Comparison of ENCODE assay signal across 26 cellular contexts in genomic region chr9:125579030-125579932, GRCh38.
"Had no signal": no experiment of that assay in that cellular context is flagged by ENCODE, and none has a peak within 500 bp of the region (broad histone marks: within the 10 kb centered on the region; RNA-seq: fewer than 3 reads in every experiment).

No MANE protein-coding gene starts in this region.

- H3K4me3 ChIP-seq: K562, SK-N-MC had no signal

- ATAC-seq: activated T-helper 17 cell treated with anti-CD3 and anti-CD28 coated beads, Interleukin-2, amount 50 U/mL, for 72 hours; K562; PC-3; T-cell had no signal

- H3K4me3 Mint-ChIP-seq: activated B cell treated with CpG ODN at 0.5 μM for 24 hours; activated CD4-positive, alpha-beta memory T cell treated with anti-CD3 and anti-CD28 coated beads for 36 hours; activated CD4-positive, alpha-beta T cell treated with anti-CD3 and anti-CD28 coated beads, Interleukin-2, amount 10 ng/mL, durations not matched to agents 7 days and 5 days; activated naive CD4-positive, alpha-beta T cell treated with anti-CD3 and anti-CD28 coated beads for 36 hours; activated naive CD8-positive, alpha-beta T cell; activated T-helper 17 cell treated with anti-CD3 and anti-CD28 coated beads, Interleukin-2, amount 50 U/mL, for 72 hours; T-cell had no signal

- H3K4me1 Mint-ChIP-seq: activated B cell treated with CpG ODN at 0.5 μM for 24 hours; activated CD4-positive, alpha-beta T cell treated with anti-CD3 and anti-CD28 coated beads, Interleukin-2, amount 10 ng/mL, durations not matched to agents 7 days and 5 days; activated T-helper 17 cell treated with anti-CD3 and anti-CD28 coated beads, Interleukin-2, amount 50 U/mL, for 72 hours; T-cell had no signal

- H3K27ac Mint-ChIP-seq: activated B cell treated with CpG ODN at 0.5 μM for 24 hours; activated CD4-positive, alpha-beta memory T cell treated with anti-CD3 and anti-CD28 coated beads for 36 hours; activated CD4-positive, alpha-beta T cell treated with anti-CD3 and anti-CD28 coated beads, Interleukin-2, amount 10 ng/mL, durations not matched to agents 7 days and 5 days; activated naive CD4-positive, alpha-beta T cell treated with anti-CD3 and anti-CD28 coated beads for 36 hours; activated naive CD8-positive, alpha-beta T cell; activated T-helper 17 cell treated with anti-CD3 and anti-CD28 coated beads, Interleukin-2, amount 50 U/mL, for 72 hours; T-cell had no signal

- H3K36me3 ChIP-seq: brain microvascular endothelial cell had no signal

- FAIRE-seq: TTC549 had no signal

- H3K27me3 ChIP-seq: brain microvascular endothelial cell had no signal

- DNase-seq: activated B cell treated with CpG ODN at 0.5 μM for 24 hours; activated CD4-positive, alpha-beta memory T cell treated with anti-CD3 and anti-CD28 coated beads for 36 hours; activated CD4-positive, alpha-beta T cell treated with anti-CD3 and anti-CD28 coated beads for 1 hour; activated CD4-positive, alpha-beta T cell treated with anti-CD3 and anti-CD28 coated beads, Interleukin-2, amount 10 ng/mL, durations not matched to agents 7 days and 5 days; activated CD8-positive, alpha-beta memory T cell treated with anti-CD3 and anti-CD28 coated beads for 24 hours; activated gamma-delta T cell; activated naive CD4-positive, alpha-beta T cell treated with anti-CD3 and anti-CD28 coated beads for 36 hours; activated T-cell treated with anti-CD3 and anti-CD28 coated beads, Interleukin-2, amount 50 U/mL, for 48 hours; amygdala; brain microvascular endothelial cell; Karpas-422; MM.1S; NCI-H1105 treated with DMSO at 0.1 percent for 48 hours; NCI-H1436 treated with DMSO at 0.1 percent for 48 hours; NCI-H187; NCI-H2081; NCI-H510A treated with DMSO at 0.1 percent for 48 hours; PC-3; T-cell; T-helper 2 cell; T1000 had no signal

- H3K9me3 Mint-ChIP-seq: activated T-helper 17 cell treated with anti-CD3 and anti-CD28 coated beads, Interleukin-2, amount 50 U/mL, for 72 hours had no signal

- H3K27ac ChIP-seq: brain microvascular endothelial cell, SK-N-MC had no signal

- H3K27me3 Mint-ChIP-seq: activated B cell treated with CpG ODN at 0.5 μM for 24 hours; activated CD4-positive, alpha-beta memory T cell treated with anti-CD3 and anti-CD28 coated beads for 36 hours; activated CD4-positive, alpha-beta T cell treated with anti-CD3 and anti-CD28 coated beads, Interleukin-2, amount 10 ng/mL, durations not matched to agents 7 days and 5 days; activated naive CD8-positive, alpha-beta T cell; activated T-helper 17 cell treated with anti-CD3 and anti-CD28 coated beads, Interleukin-2, amount 50 U/mL, for 72 hours; T-cell had no signal
